In the genomic region with DNA sequence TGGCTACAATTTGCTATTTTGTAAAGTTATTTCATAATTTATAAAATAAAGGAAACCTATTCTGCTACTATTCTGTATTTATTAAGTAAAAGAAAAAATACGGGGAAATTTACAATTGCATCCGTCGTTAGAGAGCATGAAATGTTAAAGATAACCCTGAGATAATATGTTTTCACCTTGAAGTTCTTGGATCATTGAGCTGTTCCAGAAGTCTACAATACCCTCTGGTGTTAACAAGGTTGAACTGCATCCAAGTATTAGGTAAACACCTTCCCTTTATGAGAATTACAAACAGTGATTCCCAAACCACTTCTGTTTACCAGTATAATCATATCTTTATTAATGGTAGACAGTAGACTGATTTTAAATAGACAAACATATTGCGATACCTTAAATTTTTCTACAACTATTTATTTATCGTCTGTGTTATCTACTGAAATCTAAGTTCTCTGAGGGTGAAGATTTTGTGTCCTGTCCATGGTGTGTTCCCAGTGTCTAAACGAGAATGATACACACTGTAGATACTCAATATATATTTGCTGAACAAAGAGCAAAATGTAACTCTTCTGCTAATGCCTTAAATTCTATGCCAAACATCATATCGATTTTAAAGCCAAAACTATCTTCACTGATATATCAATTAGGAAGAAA, we compare ENCODE assay signal across 8 cellular contexts. TPM values are rescaled to one million over a fixed set of nuclear protein-coding genes. Genes with fewer than 3 reads are reported as not detected.
DNase-seq lines count a peak whose midpoint lies in the region; ATAC-seq and TF ChIP-seq lines count a peak whose summit lies in the region.

No MANE protein-coding gene starts in this region.

- no peaks in the 10 kb centered on the region for H3K9me3 ChIP-seq in psoas muscle

- WGBS in psoas muscle, 3 donors, result 60 to 64% (median 63%) methylated on average over 7 of the region's 7 CpGs

- intact Hi-C loops in psoas muscle (cut with DNase I), result loop anchor here in 1 of 2 donors (5.0 kb wide), 1 partner anchor 249 kb away; no protein-coding TSS in a partner anchor

- ATAC-seq in GM21367 (IDR thresholded peaks at IDR 0.05; ENCODE audit: unreplicated experiment) (peak; percentile 85), psoas muscle (no peak)

- H3K27me3 ChIP-seq in HL-60 (ENCODE audit: insufficient read depth, poor library complexity, severe bottlenecking) (no peaks in the 10 kb centered on the region), psoas muscle (ENCODE audit: insufficient read depth in 3 of 3, low read length in 2 of 3) (no peaks in the 10 kb centered on the region)

- no peaks in the 10 kb centered on the region for H3K36me3 ChIP-seq in psoas muscle (ENCODE audit: insufficient read depth in 1 of 2, low read depth in 1 of 2)

- no peak overlapping the region for H3K4me3 ChIP-seq in HL-60 (replicated peaks; ENCODE audit: insufficient read depth, low read length)
- H3K4me3 ChIP-seq in psoas muscle, result no peak overlapping the region

- peak; percentile 65 for DNase-seq in ELR (ENCODE audit: low read depth)
- peak; percentile 6 to 12 for DNase-seq in HL-60 (ENCODE audit: low read depth in 1 of 2, low spot score in 1 of 2)
- peak; percentile 75 for DNase-seq in OCI-M1 (lab: John Stamatoyannopoulos, UW)
- peak; percentile 8 for DNase-seq in epithelial cell of prostate (ENCODE audit: low read depth, low spot score)
- DNase-seq in psoas muscle, result no peak
- no peak for DNase-seq in activated gamma-delta T cell treated with Interleukin-2 at 50 U/mL for 16 hours
- no peak for DNase-seq in activated naive CD4-positive, alpha-beta T cell treated with anti-CD3 and anti-CD28 coated beads, Interleukin-2, amount 50 U/mL, for 16 hours

- no peak overlapping the region for H3K27ac ChIP-seq in HL-60 (replicated peaks)
- H3K27ac ChIP-seq in epithelial cell of prostate, result no peak overlapping the region
- H3K27ac ChIP-seq in psoas muscle, result no peak overlapping the region

- no peaks in the 10 kb centered on the region for H3K4me1 ChIP-seq in psoas muscle

- TF ChIP-seq CTCF in HL-60 (IDR thresholded peaks at IDR 0.05; ENCODE audit: insufficient read depth, low read length) (peak; percentile 37), psoas muscle (IDR thresholded peaks at IDR 0.05) (peak; percentile 42)

RNA-seq across cellular contexts. Expression of a gene that starts 28.2 kb away (rescaled TPM):
- 1 to 10 TPM in 1 of 4 donors, under 1 TPM in 3; 0.34 to 1.8 (median 0.60) TPM for total RNA-seq in psoas muscle
- polyA plus RNA-seq in psoas muscle, result under 1 TPM; 0.29 to 0.45 (median 0.33) TPM

Comparison
In these comparisons a context has a peak if more than half of its experiments do, and no peak if none do; other contexts are left out.
1. DNase-seq: peak in ELR (single experiment), HL-60 (2 of 2), OCI-M1 (single experiment) and epithelial cell of prostate (single experiment); none in psoas muscle (0 of 2), activated gamma-delta T cell treated with Interleukin-2 at 50 U/mL for 16 hours (single experiment) and activated naive CD4-positive, alpha-beta T cell treated with anti-CD3 and anti-CD28 coated beads, Interleukin-2, amount 50 U/mL, for 16 hours (single experiment).